ENCODE assay signal across 19 cellular contexts in the genomic region with DNA sequence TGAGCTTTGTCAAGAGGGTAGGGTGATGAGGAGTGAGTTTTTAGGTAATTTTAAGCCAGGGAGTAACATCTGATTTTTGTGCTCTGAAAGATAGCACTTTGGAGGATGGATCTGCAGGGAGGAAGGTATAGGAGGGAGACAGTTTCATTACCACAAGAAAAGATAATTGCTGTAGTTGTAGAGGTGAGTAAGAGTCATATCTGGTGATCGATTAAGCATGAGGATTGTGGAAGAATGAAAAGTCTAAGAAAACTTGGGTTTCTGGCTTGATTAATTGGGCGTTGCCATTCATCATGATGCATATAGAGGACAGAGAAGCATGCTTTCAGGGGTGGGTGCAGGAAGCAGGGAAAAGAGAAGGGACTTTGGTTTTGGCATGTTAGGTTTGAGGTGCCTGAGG. TPM values are rescaled to one million over a fixed set of nuclear protein-coding genes. Genes with fewer than 3 reads are reported as not detected.
DNase-seq lines count a peak whose midpoint lies in the region; ATAC-seq and TF ChIP-seq lines count a peak whose summit lies in the region.
"Had no signal": no experiment of that assay in that cellular context is flagged by ENCODE, and none has a peak within 500 bp of the region (broad histone marks: within the 10 kb centered on the region; RNA-seq: fewer than 3 reads in every experiment).

No MANE protein-coding gene starts in this region.

- H3K9me3 Mint-ChIP-seq in activated CD8-positive, alpha-beta T cell treated with anti-CD3 and anti-CD28 coated beads for 36 hours = no peaks in the 10 kb centered on the region
- no peaks in the 10 kb centered on the region for H3K9me3 Mint-ChIP-seq in activated CD8-positive, alpha-beta T cell treated with anti-CD3 and anti-CD28 coated beads, Interleukin-2, amount 10 ng/mL, durations not matched to agents 7 days and 5 days (ENCODE audit: insufficient read depth)
- H3K9me3 Mint-ChIP-seq in GM23338 = no peaks in the 10 kb centered on the region
- no peaks in the 10 kb centered on the region for H3K9me3 Mint-ChIP-seq in activated T-helper 17 cell treated with anti-CD3 and anti-CD28 coated beads, Interleukin-2, amount 50 U/mL, for 72 hours

- WGBS in smooth muscle cell (ENCODE audit: low lambda C conversion rate) = 87% methylated on average over 2 of the region's 2 CpGs

- ATAC-seq in activated CD8-positive, alpha-beta T cell treated with anti-CD3 and anti-CD28 coated beads for 36 hours = peak; percentile 20
- ATAC-seq in activated CD8-positive, alpha-beta T cell treated with anti-CD3 and anti-CD28 coated beads, Interleukin-2, amount 10 ng/mL, durations not matched to agents 7 days and 5 days = no peak
- no peak for ATAC-seq in GM23338
- ATAC-seq in activated T-helper 17 cell treated with anti-CD3 and anti-CD28 coated beads, Interleukin-2, amount 50 U/mL, for 72 hours (replicated peaks) = peak; percentile 55
- ATAC-seq: HCT116 had no signal

- H3K27ac ChIP-seq in GM23338 (ENCODE audit: low read depth) (no peak overlapping the region), smooth muscle cell (ENCODE audit: low read depth) (peak overlapping the region; percentile 3)
- H3K27ac ChIP-seq: C4-2B had no signal

- CTCF ChIA-PET in activated CD8-positive, alpha-beta T cell treated with anti-CD3 and anti-CD28 coated beads for 36 hours (lab: Charles Lee) = no interaction called here
- CTCF ChIA-PET in activated CD8-positive, alpha-beta T cell treated with anti-CD3 and anti-CD28 coated beads, Interleukin-2, amount 10 ng/mL, durations not matched to agents 7 days and 5 days (lab: Charles Lee) = no interaction called here

- H3K4me2 ChIP-seq in GM23338 = peak overlapping the region; percentile 23; the same call in 1 of the 2 replicates
- H3K4me2 ChIP-seq in smooth muscle cell = no peak overlapping the region

- H3K9me2 ChIP-seq in GM23338 (ENCODE audit: insufficient read depth) = no peaks in the 10 kb centered on the region; the same call in 1 of the 2 replicates

- H2AFZ ChIP-seq in GM23338 = no peak overlapping the region
- no peak overlapping the region for H2AFZ ChIP-seq in smooth muscle cell (ENCODE audit: low read depth)

- H3K27me3 Mint-ChIP-seq in activated CD8-positive, alpha-beta T cell treated with anti-CD3 and anti-CD28 coated beads for 36 hours = no peaks in the 10 kb centered on the region
- H3K27me3 Mint-ChIP-seq in activated CD8-positive, alpha-beta T cell treated with anti-CD3 and anti-CD28 coated beads, Interleukin-2, amount 10 ng/mL, durations not matched to agents 7 days and 5 days (ENCODE audit: low read depth) = no peaks in the 10 kb centered on the region
- H3K27me3 Mint-ChIP-seq in GM23338 (ENCODE audit: insufficient read depth, low read depth, poor library complexity) = peaks cover 5% of the 10 kb centered on the region
- H3K27me3 Mint-ChIP-seq in activated T-helper 17 cell treated with anti-CD3 and anti-CD28 coated beads, Interleukin-2, amount 50 U/mL, for 72 hours = no peaks in the 10 kb centered on the region

- H3F3A ChIP-seq in GM23338 (replicated peaks; ENCODE audit: low read depth) (peaks cover 18% of the 10 kb centered on the region), smooth muscle cell (ENCODE audit: low read depth) (peaks cover 16% of the 10 kb centered on the region)

- peaks cover 31% of the 10 kb centered on the region for H3K4me1 Mint-ChIP-seq in activated CD8-positive, alpha-beta T cell treated with anti-CD3 and anti-CD28 coated beads for 36 hours (ENCODE audit: low read depth)
- H3K4me1 Mint-ChIP-seq in activated CD8-positive, alpha-beta T cell treated with anti-CD3 and anti-CD28 coated beads, Interleukin-2, amount 10 ng/mL, durations not matched to agents 7 days and 5 days (ENCODE audit: low read depth) = peaks cover 23% of the 10 kb centered on the region
- H3K4me1 Mint-ChIP-seq in GM23338 = peaks cover 31% of the 10 kb centered on the region
- H3K4me1 Mint-ChIP-seq in activated T-helper 17 cell treated with anti-CD3 and anti-CD28 coated beads, Interleukin-2, amount 50 U/mL, for 72 hours = peaks cover 27% of the 10 kb centered on the region

- H3K36me3 Mint-ChIP-seq in activated CD8-positive, alpha-beta T cell treated with anti-CD3 and anti-CD28 coated beads for 36 hours (ENCODE audit: low read depth) = peaks cover 20% of the 10 kb centered on the region
- H3K36me3 Mint-ChIP-seq in activated CD8-positive, alpha-beta T cell treated with anti-CD3 and anti-CD28 coated beads, Interleukin-2, amount 10 ng/mL, durations not matched to agents 7 days and 5 days (ENCODE audit: low read depth) = peaks cover 17% of the 10 kb centered on the region
- no peaks in the 10 kb centered on the region for H3K36me3 Mint-ChIP-seq in GM23338 (ENCODE audit: low read depth)
- H3K36me3 Mint-ChIP-seq in activated T-helper 17 cell treated with anti-CD3 and anti-CD28 coated beads, Interleukin-2, amount 50 U/mL, for 72 hours (ENCODE audit: low read depth) = peaks cover 8% of the 10 kb centered on the region

- TF ChIP-seq CTCF in activated CD8-positive, alpha-beta T cell treated with anti-CD3 and anti-CD28 coated beads for 36 hours (IDR thresholded peaks at IDR 0.05) = no peak
- TF ChIP-seq CTCF in GM23338 (conservative IDR thresholded peaks at IDR 0.05; ENCODE audit: low read depth in 2 of 2) = no peak
- no peak for TF ChIP-seq CTCF in smooth muscle cell (IDR thresholded peaks at IDR 0.05; ENCODE audit: borderline replicate concordance, insufficient read depth, poor library complexity, severe bottlenecking)

- H3K27ac Mint-ChIP-seq in activated CD8-positive, alpha-beta T cell treated with anti-CD3 and anti-CD28 coated beads for 36 hours = no peak overlapping the region
- H3K27ac Mint-ChIP-seq in activated CD8-positive, alpha-beta T cell treated with anti-CD3 and anti-CD28 coated beads, Interleukin-2, amount 10 ng/mL, durations not matched to agents 7 days and 5 days = no peak overlapping the region
- H3K27ac Mint-ChIP-seq in GM23338 = no peak overlapping the region
- H3K27ac Mint-ChIP-seq in activated T-helper 17 cell treated with anti-CD3 and anti-CD28 coated beads, Interleukin-2, amount 50 U/mL, for 72 hours = no peak overlapping the region

- no peak overlapping the region for H3K9ac ChIP-seq in smooth muscle cell (ENCODE audit: low read depth)

- H3K9me3 ChIP-seq in smooth muscle cell (replicated peaks; ENCODE audit: low read depth) = no peaks in the 10 kb centered on the region

- no peak for DNase-seq in activated CD8-positive, alpha-beta T cell treated with anti-CD3 and anti-CD28 coated beads for 36 hours
- no peak for DNase-seq in activated CD8-positive, alpha-beta T cell treated with anti-CD3 and anti-CD28 coated beads, Interleukin-2, amount 10 ng/mL, durations not matched to agents 7 days and 5 days
- DNase-seq in GM23338 (ENCODE audit: low spot score) (no peak), smooth muscle cell (lab: John Stamatoyannopoulos, UW; ENCODE audit: unreplicated experiment) (no peak), cerebellum (ENCODE audit: low spot score) (no peak), amygdala (lab: John Stamatoyannopoulos, UW) (no peak), germinal center (ENCODE audit: low spot score) (no peak)
- DNase-seq: AML-193, DMS53, KG1, NCI-H1105 treated with DMSO at 0.1 percent for 48 hours, NCI-H2081 treated with DMSO at 0.1 percent for 48 hours, NCI-H446, NCI-H526, OCI-M1, Right ventricle myocardium superior had no signal

- intact Hi-C loops in activated CD8-positive, alpha-beta T cell treated with anti-CD3 and anti-CD28 coated beads for 36 hours (cut with micrococcal nuclease) = no loop called here

- H3K4me1 ChIP-seq in GM23338 (ENCODE audit: insufficient read depth) (peaks cover 39% of the 10 kb centered on the region), smooth muscle cell (ENCODE audit: low read depth) (no peaks in the 10 kb centered on the region)

- no peaks in the 10 kb centered on the region for H3K36me3 ChIP-seq in GM23338 (ENCODE audit: insufficient read depth)
- H3K36me3 ChIP-seq in smooth muscle cell (ENCODE audit: low read depth) = no peaks in the 10 kb centered on the region

- H3K4me3 Mint-ChIP-seq in activated CD8-positive, alpha-beta T cell treated with anti-CD3 and anti-CD28 coated beads for 36 hours = no peak overlapping the region
- no peak overlapping the region for H3K4me3 Mint-ChIP-seq in activated CD8-positive, alpha-beta T cell treated with anti-CD3 and anti-CD28 coated beads, Interleukin-2, amount 10 ng/mL, durations not matched to agents 7 days and 5 days
- no peak overlapping the region for H3K4me3 Mint-ChIP-seq in GM23338
- no peak overlapping the region for H3K4me3 Mint-ChIP-seq in activated T-helper 17 cell treated with anti-CD3 and anti-CD28 coated beads, Interleukin-2, amount 50 U/mL, for 72 hours

- H3K79me2 ChIP-seq in GM23338 (replicated peaks; ENCODE audit: insufficient read depth) (peaks cover 100% of the 10 kb centered on the region), smooth muscle cell (ENCODE audit: low read depth) (peaks cover 100% of the 10 kb centered on the region)

- H3K4me3 ChIP-seq in GM23338 = no peak overlapping the region
- H3K4me3 ChIP-seq in smooth muscle cell = no peak overlapping the region

- POLR2A ChIA-PET in activated CD8-positive, alpha-beta T cell treated with anti-CD3 and anti-CD28 coated beads for 36 hours (lab: Charles Lee) = interaction anchor here (1.0 kb wide), 1 partner anchor 11 kb away, joined by 3 read pairs; no protein-coding TSS in a partner anchor
- POLR2A ChIA-PET in activated CD8-positive, alpha-beta T cell treated with anti-CD3 and anti-CD28 coated beads, Interleukin-2, amount 10 ng/mL, durations not matched to agents 7 days and 5 days (lab: Charles Lee) = no interaction called here

- H3K27me3 ChIP-seq in GM23338 (ENCODE audit: insufficient read depth) = no peaks in the 10 kb centered on the region
- H3K27me3 ChIP-seq in smooth muscle cell (ENCODE audit: low read depth) = no peaks in the 10 kb centered on the region

- H4K20me1 ChIP-seq in GM23338 (replicated peaks; ENCODE audit: insufficient read depth) = peaks cover 85% of the 10 kb centered on the region
- H4K20me1 ChIP-seq in smooth muscle cell (ENCODE audit: low read depth) = peaks cover 100% of the 10 kb centered on the region

RNA-seq across cellular contexts. Expression of a gene that starts 18.5 kb away (rescaled TPM):
- 100 to 1,000 TPM; 101 to 105 TPM for total RNA-seq in activated CD8-positive, alpha-beta T cell treated with anti-CD3 and anti-CD28 coated beads for 36 hours
- total RNA-seq in activated CD8-positive, alpha-beta T cell treated with anti-CD3 and anti-CD28 coated beads, Interleukin-2, amount 10 ng/mL, durations not matched to agents 7 days and 5 days = 10 to 100 TPM; 88.9 to 92.5 TPM
- total RNA-seq in GM23338 (2014; rRNA removed; shearing (Covaris generic)) = 120 and 129 TPM in 2 replicates
- polyA plus RNA-seq in GM23338 (2016; fragmentation: Nextera tagmentation; extraction: Ambion mirVana) (29.3 and 39.4 TPM in 2 replicates), smooth muscle cell (55.0 and 56.5 TPM in 2 replicates)
- total RNA-seq in activated T-helper 17 cell treated with anti-CD3 and anti-CD28 coated beads, Interleukin-2, amount 50 U/mL, for 72 hours = 100 to 1,000 TPM in 1 of 2 donors, 10 to 100 TPM in 1; 77.3 to 108 TPM
- total RNA-seq in smooth muscle cell (65.0 and 102 TPM in 2 replicates), cerebellum (32.4 TPM)

Comparison
In these comparisons a context has a peak if more than half of its experiments do, and no peak if none do; other contexts are left out.
1. ATAC-seq: peak in activated CD8-positive, alpha-beta T cell treated with anti-CD3 and anti-CD28 coated beads for 36 hours (single experiment) and activated T-helper 17 cell treated with anti-CD3 and anti-CD28 coated beads, Interleukin-2, amount 50 U/mL, for 72 hours (single experiment); none in activated CD8-positive, alpha-beta T cell treated with anti-CD3 and anti-CD28 coated beads, Interleukin-2, amount 10 ng/mL, durations not matched to agents 7 days and 5 days (single experiment) and GM23338 (single experiment).